Comparison of ENCODE assay signal across 9 cellular contexts in the genomic region with DNA sequence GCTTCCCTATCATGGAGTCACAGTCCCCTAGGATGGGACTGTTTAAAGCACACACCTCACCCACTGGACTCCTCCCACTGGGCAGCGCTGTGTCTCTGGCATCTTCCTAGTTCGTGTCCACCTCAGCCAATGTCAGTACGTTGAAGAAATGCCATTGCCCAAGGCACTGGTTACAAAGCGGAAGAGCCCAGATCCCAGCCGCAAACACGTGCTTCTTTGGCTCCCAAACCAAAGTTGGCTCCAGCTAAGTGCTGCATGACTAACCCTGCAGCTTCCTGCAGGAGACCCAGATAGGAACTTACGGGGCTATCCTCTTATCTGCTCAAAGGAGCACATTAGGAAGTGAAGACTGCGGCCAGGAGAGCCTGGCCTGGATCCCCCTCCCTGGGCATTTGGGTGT. TPM values are rescaled to one million over a fixed set of nuclear protein-coding genes. Genes with fewer than 3 reads are reported as not detected.
DNase-seq lines count a peak whose midpoint lies in the region; FAIRE-seq and TF ChIP-seq lines count a peak whose summit lies in the region.
"Had no signal": no experiment of that assay in that cellular context is flagged by ENCODE, and none has a peak within 500 bp of the region (broad histone marks: within the 10 kb centered on the region; RNA-seq: fewer than 3 reads in every experiment).

No MANE protein-coding gene starts in this region.

- H2AFZ ChIP-seq in astrocyte (ENCODE audit: low read depth, low read length), result no peak overlapping the region

- H3K9me3 ChIP-seq in astrocyte (ENCODE audit: insufficient read depth, low read depth, low read length), result no peaks in the 10 kb centered on the region

- no peaks in the 10 kb centered on the region for H3K27me3 Mint-ChIP-seq in activated naive CD4-positive, alpha-beta T cell treated with anti-CD3 and anti-CD28 coated beads, Interleukin-2, amount 10 ng/mL, durations not matched to agents 7 days and 5 days
- H3K27me3 Mint-ChIP-seq in astrocyte (ENCODE audit: low read depth, unreplicated experiment), result peaks cover 13% of the 10 kb centered on the region

- peaks cover 27% of the 10 kb centered on the region for H3K4me1 ChIP-seq in astrocyte (ENCODE audit: insufficient read depth, low read length)

- H3K9me3 Mint-ChIP-seq in activated naive CD4-positive, alpha-beta T cell treated with anti-CD3 and anti-CD28 coated beads, Interleukin-2, amount 10 ng/mL, durations not matched to agents 7 days and 5 days, result no peaks in the 10 kb centered on the region
- peaks cover 2% of the 10 kb centered on the region for H3K9me3 Mint-ChIP-seq in astrocyte (ENCODE audit: unreplicated experiment)

- H3K27ac ChIP-seq in astrocyte (ENCODE audit: low read depth, low read length), result peak overlapping the region; percentile 69

- CTCF ChIA-PET in activated naive CD4-positive, alpha-beta T cell treated with anti-CD3 and anti-CD28 coated beads, Interleukin-2, amount 10 ng/mL, durations not matched to agents 7 days and 5 days (lab: Charles Lee), result no interaction called here

- no peaks in the 10 kb centered on the region for H4K20me1 ChIP-seq in astrocyte (ENCODE audit: insufficient read depth, low read length)

- peaks cover 60% of the 10 kb centered on the region for H3K36me3 Mint-ChIP-seq in activated naive CD4-positive, alpha-beta T cell treated with anti-CD3 and anti-CD28 coated beads, Interleukin-2, amount 10 ng/mL, durations not matched to agents 7 days and 5 days
- H3K36me3 Mint-ChIP-seq in astrocyte (ENCODE audit: low read depth, unreplicated experiment), result no peaks in the 10 kb centered on the region

- H3K36me3 ChIP-seq in astrocyte (ENCODE audit: insufficient read depth, low read length), result no peaks in the 10 kb centered on the region

- H3K27ac Mint-ChIP-seq in activated naive CD4-positive, alpha-beta T cell treated with anti-CD3 and anti-CD28 coated beads, Interleukin-2, amount 10 ng/mL, durations not matched to agents 7 days and 5 days, result peak overlapping the region; percentile 14
- no peak overlapping the region for H3K27ac Mint-ChIP-seq in astrocyte (ENCODE audit: unreplicated experiment)

- TF ChIP-seq CTCF in astrocyte (IDR thresholded peaks at IDR 0.05; ENCODE audit: insufficient read depth, low read depth, low read length), result no peak

- H3K9ac ChIP-seq in astrocyte (ENCODE audit: low read length), result no peak overlapping the region

- H3K4me3 ChIP-seq in astrocyte (ENCODE audit: insufficient read depth, low read depth, low read length), result no peak overlapping the region

- peaks cover 78% of the 10 kb centered on the region for H3K4me1 Mint-ChIP-seq in activated naive CD4-positive, alpha-beta T cell treated with anti-CD3 and anti-CD28 coated beads, Interleukin-2, amount 10 ng/mL, durations not matched to agents 7 days and 5 days
- peaks cover 19% of the 10 kb centered on the region for H3K4me1 Mint-ChIP-seq in astrocyte (ENCODE audit: low read depth, unreplicated experiment)

- no peak overlapping the region for H3K4me3 Mint-ChIP-seq in activated naive CD4-positive, alpha-beta T cell treated with anti-CD3 and anti-CD28 coated beads, Interleukin-2, amount 10 ng/mL, durations not matched to agents 7 days and 5 days
- H3K4me3 Mint-ChIP-seq in astrocyte (ENCODE audit: unreplicated experiment), result no peak overlapping the region

- FAIRE-seq in astrocyte (lab: Jason Lieb, UNC) (peak; percentile 66), urothelium cell line (lab: Jason Lieb, UNC) (no peak)
- FAIRE-seq: TTC549 had no signal

- no peaks in the 10 kb centered on the region for H3K79me2 ChIP-seq in astrocyte (ENCODE audit: insufficient read depth, low read length)

- no peak for DNase-seq in activated naive CD4-positive, alpha-beta T cell treated with anti-CD3 and anti-CD28 coated beads, Interleukin-2, amount 10 ng/mL, durations not matched to agents 7 days and 5 days
- DNase-seq in activated naive CD4-positive, alpha-beta T cell (lab: John Stamatoyannopoulos, UW), result no peak
- DNase-seq in astrocyte (ENCODE audit: low read depth) (peak; percentile 95), kidney tubule cell (ENCODE audit: low spot score) (peak; percentile 88), urothelium cell line (ENCODE audit: low spot score) (peak; percentile 72), DMS53 (lab: John Stamatoyannopoulos, UW) (no peak), OCI-M2 (lab: John Stamatoyannopoulos, UW; ENCODE audit: unreplicated experiment) (no peak), NCI-H2107 (lab: John Stamatoyannopoulos, UW) (no peak)

- peak overlapping the region; percentile 68 for H3K4me2 ChIP-seq in astrocyte (ENCODE audit: low read length)

- no peaks in the 10 kb centered on the region for H3K27me3 ChIP-seq in astrocyte (ENCODE audit: insufficient read depth, low read length)

RNA-seq across cellular contexts. Expression of a gene that starts 9.3 kb away (rescaled TPM):
- total RNA-seq in astrocyte, result 2.5 TPM in 2 replicates

RNA-seq across cellular contexts. Expression of a gene that starts 27.7 kb away (rescaled TPM):
- 50.1 and 50.5 TPM in 2 replicates for total RNA-seq in astrocyte

Comparison
In these comparisons a context has a peak if more than half of its experiments do, and no peak if none do; other contexts are left out.
1. DNase-seq: peak in astrocyte (single experiment), kidney tubule cell (single experiment) and urothelium cell line (single experiment); none in activated naive CD4-positive, alpha-beta T cell treated with anti-CD3 and anti-CD28 coated beads, Interleukin-2, amount 10 ng/mL, durations not matched to agents 7 days and 5 days (single experiment), activated naive CD4-positive, alpha-beta T cell (0 of 4), DMS53 (single experiment), OCI-M2 (single experiment) and NCI-H2107 (single experiment).